In genomic region chr1:80673935-80674597, GRCh38 we compare ENCODE assay signal across 1 cellular context.
TF ChIP-seq lines count a peak whose summit lies in the region.

No MANE protein-coding gene starts in this region.

TF ChIP-seq in HepG2, 621 proteins besides CTCF, POLR2A, EP300 and RAD21 (continued from another document):
- TF ChIP-seq NFAT5 (CRISPR knock-in tag; IDR thresholded peaks at IDR 0.05), result no peak
- no peak for TF ChIP-seq NONO (IDR thresholded peaks at IDR 0.05)
- no peak for TF ChIP-seq NONO (CRISPR knock-in tag; conservative IDR thresholded peaks at IDR 0.05)
- TF ChIP-seq REL (CRISPR knock-in tag; conservative IDR thresholded peaks at IDR 0.05), result no peak
- no peak for TF ChIP-seq MBD4 (IDR thresholded peaks at IDR 0.05; ENCODE audit: borderline replicate concordance, low read length)
